Comparison of ENCODE assay signal across 12 cellular contexts in genomic region chr4:109554971-109555370, GRCh38. TPM values are rescaled to one million over a fixed set of nuclear protein-coding genes. Genes with fewer than 3 reads are reported as not detected.
DNase-seq lines count a peak whose midpoint lies in the region; ATAC-seq and TF ChIP-seq lines count a peak whose summit lies in the region.
"Had no signal": no experiment of that assay in that cellular context is flagged by ENCODE, and none has a peak within 500 bp of the region (broad histone marks: within the 10 kb centered on the region; RNA-seq: fewer than 3 reads in every experiment).

No MANE protein-coding gene starts in this region.

- no peak overlapping the region for H3K4me2 ChIP-seq in H9 (ENCODE audit: insufficient read depth, insufficient read length, low read length)
- H3K4me2 ChIP-seq: A549 had no signal

- no peak overlapping the region for H2BK5ac ChIP-seq in H9 (ENCODE audit: insufficient read length, low read length)

- no peak overlapping the region for H2BK20ac ChIP-seq in H9 (ENCODE audit: low read depth, low read length, poor library complexity, severe bottlenecking)

- TF ChIP-seq CTCF in H9 (conservative IDR thresholded peaks at IDR 0.05): no peak
- no peak for TF ChIP-seq CTCF in GM13976 (IDR thresholded peaks at IDR 0.05; ENCODE audit: borderline replicate concordance, control extremely low read depth, extremely low read depth, insufficient read depth, missing control alignments)

- peak; percentile 56 for DNase-seq in EH (ENCODE audit: low read depth)
- DNase-seq in H9: no peak
- peak; percentile 16 for DNase-seq in astrocyte of the hippocampus (ENCODE audit: low read depth, low spot score)
- no peak for DNase-seq in GM13976 (ENCODE audit: low spot score)
- no peak for DNase-seq in cerebellar cortex (ENCODE audit: low spot score)
- DNase-seq: DMS53, GM23248 had no signal

- no peak overlapping the region for H3K18ac ChIP-seq in H9 (ENCODE audit: insufficient read length, low read depth, low read length)

- no peak overlapping the region for H3K56ac ChIP-seq in H9 (ENCODE audit: insufficient read length, low read depth, low read length)

- no CpG with 5 or more reads among the region's 3 CpGs for WGBS in H9 (ENCODE audit: extremely low coverage, insufficient read length, low lambda C conversion rate)

- H3K36me3 Mint-ChIP-seq in H9 (ENCODE audit: insufficient read depth in 1 of 3, low read depth in 3 of 3): peaks cover 2 to 11% (median 8%) of the 10 kb centered on the region in 3 experiments; a peak in 6 of 7 replicates
- peaks cover 10% of the 10 kb centered on the region for H3K36me3 Mint-ChIP-seq in stimulated activated memory B cell treated with anti-CD40 and anti-IgM and Interleukin-4, amounts not matched to agents 10 μg/mL and 1 μg/mL and 100 μg/mL, for 72 hours

- no peak overlapping the region for H3T11ph ChIP-seq in H9 (ENCODE audit: low read length)

- H3K9me3 ChIP-seq in H9 (ENCODE audit: control insufficient read depth, low read depth, low read length): no peaks in the 10 kb centered on the region
- H3K9me3 ChIP-seq: A549 had no signal

- H3K27me3 ChIP-seq in H9 (ENCODE audit: insufficient read depth, low read length): no peaks in the 10 kb centered on the region

- H2BK120ac ChIP-seq in H9 (ENCODE audit: low read depth, low read length, poor library complexity, severe bottlenecking): no peak overlapping the region

- no peaks in the 10 kb centered on the region for H3K79me2 ChIP-seq in H9 (ENCODE audit: insufficient read depth, low read length)

- ATAC-seq in stimulated activated memory B cell treated with anti-CD40 and anti-IgM and Interleukin-4, amounts not matched to agents 10 μg/mL and 1 μg/mL and 100 μg/mL, for 72 hours: no peak
- ATAC-seq in GM21825 (IDR thresholded peaks at IDR 0.05; ENCODE audit: unreplicated experiment): no peak
- ATAC-seq: A549, HepG2 had no signal

- H3K4ac ChIP-seq in H9 (ENCODE audit: low read depth, low read length): no peak overlapping the region

- no peaks in the 10 kb centered on the region for H4K20me1 ChIP-seq in H9 (ENCODE audit: control insufficient read depth, insufficient read depth, insufficient read length)

- H3K4me3 Mint-ChIP-seq in H9: no peak overlapping the region
- no peak overlapping the region for H3K4me3 Mint-ChIP-seq in stimulated activated memory B cell treated with anti-CD40 and anti-IgM and Interleukin-4, amounts not matched to agents 10 μg/mL and 1 μg/mL and 100 μg/mL, for 72 hours
- H3K4me3 Mint-ChIP-seq: CD14-positive monocyte had no signal

- H2AFZ ChIP-seq in H9 (ENCODE audit: low read length): no peak overlapping the region
- H2AFZ ChIP-seq: GM23248 had no signal

- H4K8ac ChIP-seq in H9 (replicated peaks; ENCODE audit: insufficient read length, low read depth, low read length): no peak overlapping the region

- H3K27ac ChIP-seq in H9 (ENCODE audit: insufficient read length, low read depth, low read length): no peak overlapping the region
- H3K27ac ChIP-seq: A549, GM23248 had no signal

- H3K4me1 Mint-ChIP-seq in H9: peaks cover 12 to 15% of the 10 kb centered on the region in 2 experiments
- H3K4me1 Mint-ChIP-seq in stimulated activated memory B cell treated with anti-CD40 and anti-IgM and Interleukin-4, amounts not matched to agents 10 μg/mL and 1 μg/mL and 100 μg/mL, for 72 hours: no peaks in the 10 kb centered on the region

- peaks cover 2 to 6% of the 10 kb centered on the region in 2 experiments; a peak in 2 of 5 replicates for H3K9me3 Mint-ChIP-seq in H9
- no peaks in the 10 kb centered on the region for H3K9me3 Mint-ChIP-seq in stimulated activated memory B cell treated with anti-CD40 and anti-IgM and Interleukin-4, amounts not matched to agents 10 μg/mL and 1 μg/mL and 100 μg/mL, for 72 hours

- H3K14ac ChIP-seq in H9 (ENCODE audit: insufficient read depth, low read length): no peak overlapping the region

- H3K9ac ChIP-seq in H9 (ENCODE audit: extremely low read depth, insufficient read length, low read length): peak overlapping the region; percentile 14
- H3K9ac ChIP-seq: GM23248 had no signal

- no peak overlapping the region for H4K91ac ChIP-seq in H9 (ENCODE audit: insufficient read length, low read depth, low read length)

- no peak overlapping the region for H3K23ac ChIP-seq in H9 (ENCODE audit: insufficient read length, low read depth, low read length)

- H3K27ac Mint-ChIP-seq in H9: no peak overlapping the region
- peak overlapping the region; percentile 53 for H3K27ac Mint-ChIP-seq in stimulated activated memory B cell treated with anti-CD40 and anti-IgM and Interleukin-4, amounts not matched to agents 10 μg/mL and 1 μg/mL and 100 μg/mL, for 72 hours
- H3K27ac Mint-ChIP-seq: CD14-positive monocyte had no signal

- H2AK5ac ChIP-seq in H9 (ENCODE audit: insufficient read length, low read length): no peak overlapping the region

- H3K23me2 ChIP-seq in H9 (ENCODE audit: insufficient read length, low read depth, low read length, poor library complexity, severe bottlenecking): peaks cover 6% of the 10 kb centered on the region

- in situ Hi-C loops in GM13976 (cut with MboI; ENCODE audit: low sequenced_read_pairs, unreplicated experiment): no loop called here

- H3K79me1 ChIP-seq in H9 (ENCODE audit: insufficient read depth, low read depth, low read length, poor library complexity, severe bottlenecking): no peaks in the 10 kb centered on the region

- peaks cover 5% of the 10 kb centered on the region for H3K27me3 Mint-ChIP-seq in H9 (ENCODE audit: low read depth)
- H3K27me3 Mint-ChIP-seq in stimulated activated memory B cell treated with anti-CD40 and anti-IgM and Interleukin-4, amounts not matched to agents 10 μg/mL and 1 μg/mL and 100 μg/mL, for 72 hours: no peaks in the 10 kb centered on the region

- no peak overlapping the region for H4K5ac ChIP-seq in H9 (ENCODE audit: insufficient read length, low read depth, low read length)

- H2BK15ac ChIP-seq in H9 (ENCODE audit: low read depth, low read length): no peak overlapping the region

- no peak overlapping the region for H2BK12ac ChIP-seq in H9 (ENCODE audit: insufficient read length, low read depth, low read length)

- no peaks in the 10 kb centered on the region for H3K4me1 ChIP-seq in H9 (ENCODE audit: insufficient read depth, low read length)

RNA-seq across cellular contexts. Expression of gene MCUB, which starts 5.1 kb away (rescaled TPM):
- 14.8 and 16.2 TPM in 2 replicates for total RNA-seq in H9 (2021)

Comparison
In these comparisons a context has a peak if more than half of its experiments do, and no peak if none do; other contexts are left out.
1. DNase-seq: peak in EH (single experiment) and astrocyte of the hippocampus (single experiment); none in H9 (single experiment), GM13976 (single experiment) and cerebellar cortex (single experiment).